ENCODE assay signal across 12 cellular contexts in the genomic region with DNA sequence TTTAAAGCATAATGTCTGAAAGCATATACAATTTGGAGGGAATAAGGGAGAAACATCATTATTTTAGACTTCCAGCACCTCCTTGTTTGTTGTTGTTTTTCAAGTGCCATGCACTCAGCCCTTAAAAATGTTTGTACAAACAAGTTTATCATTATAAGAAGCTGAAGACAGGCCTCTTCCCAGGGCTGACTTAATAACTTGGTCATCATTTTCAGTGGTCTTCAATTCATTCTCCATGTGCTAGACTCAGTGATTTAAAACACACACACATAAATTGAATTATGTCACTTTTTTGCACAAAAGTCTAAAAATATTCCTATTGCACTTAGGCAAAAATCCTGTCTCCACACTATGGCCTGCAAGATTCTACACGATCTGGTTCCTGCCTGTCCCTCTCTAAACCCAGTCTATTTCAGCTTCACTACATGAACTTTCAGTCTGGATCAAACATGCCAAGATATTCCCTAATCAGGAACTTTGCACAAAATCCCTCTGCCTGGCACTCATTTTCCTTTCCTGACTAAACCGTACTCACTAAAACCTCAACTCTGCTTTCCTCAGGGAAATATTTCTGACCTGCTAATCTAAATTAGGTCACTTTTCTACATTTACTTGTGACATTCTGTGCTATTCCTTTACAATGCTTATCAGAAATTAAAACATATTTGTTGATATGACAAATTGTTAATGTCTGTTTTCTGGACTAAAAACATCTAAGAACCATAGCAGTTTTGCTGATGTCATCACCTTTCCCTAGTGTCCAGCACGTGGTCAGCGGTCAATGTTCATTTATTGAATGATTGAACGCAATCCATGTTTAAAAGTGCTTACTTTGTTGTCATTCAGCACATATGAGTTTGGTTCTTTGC. TPM values are rescaled to one million over a fixed set of nuclear protein-coding genes. Genes with fewer than 3 reads are reported as not detected.
DNase-seq lines count a peak whose midpoint lies in the region; ATAC-seq, FAIRE-seq and TF ChIP-seq lines count a peak whose summit lies in the region.
"Had no signal": no experiment of that assay in that cellular context is flagged by ENCODE, and none has a peak within 500 bp of the region (broad histone marks: within the 10 kb centered on the region; RNA-seq: fewer than 3 reads in every experiment).

No MANE protein-coding gene starts in this region.

- H3K4me2 ChIP-seq in PC-3 (ENCODE audit: low read length): no peak overlapping the region

- H3K9me2 ChIP-seq in PC-3 (replicated peaks; ENCODE audit: low read length): no peaks in the 10 kb centered on the region

- intact Hi-C loops in right cardiac atrium (cut with DNase I) (loop anchor here in 1 of 4 donors (5.0 kb wide), 1 partner anchor 200 kb away; no protein-coding TSS in a partner anchor), PC-3 (cut with micrococcal nuclease) (no loop called here)

- no peak overlapping the region for H2AFZ ChIP-seq in PC-3 (ENCODE audit: low read length)

- CTCF ChIA-PET in PC-3 (lab: Charles Lee): no interaction called here

- TF ChIP-seq POLR2A in H54 (IDR thresholded peaks at IDR 0.05; ENCODE audit: low read depth, low read length): no peak

- H3K36me3 ChIP-seq in right atrium auricular region: no peaks in the 10 kb centered on the region
- H3K36me3 ChIP-seq in PC-3 (ENCODE audit: low read depth, low read length): no peaks in the 10 kb centered on the region

- H3K9me3 Mint-ChIP-seq in effector memory CD8-positive, alpha-beta T cell: peaks cover 7 to 10% of the 10 kb centered on the region in 2 donors
- H3K9me3 Mint-ChIP-seq in HFFc6: peaks cover 8% of the 10 kb centered on the region

- peak overlapping the region; percentile 63 to 68 for H3K4me3 Mint-ChIP-seq in effector memory CD8-positive, alpha-beta T cell
- H3K4me3 Mint-ChIP-seq in HFFc6: no peak overlapping the region

- no peak overlapping the region for H3K9ac ChIP-seq in PC-3 (ENCODE audit: low read length)

- DNase-seq in right cardiac atrium: no peak
- DNase-seq in right atrium auricular region (ENCODE audit: low spot score): no peak
- DNase-seq in effector memory CD8-positive, alpha-beta T cell: no peak
- DNase-seq in HFFc6: no peak
- DNase-seq in PC-3: no peak
- DNase-seq in H54 (ENCODE audit: insufficient read length, low spot score): no peak
- DNase-seq in NCI-H1092 (lab: John Stamatoyannopoulos, UW): no peak
- DNase-seq: activated CD4-positive, CD25-positive, alpha-beta regulatory T cell treated with anti-CD3 and anti-CD28 coated beads, Interleukin-2, amount 50 U/mL, for 72 hours; Calu3; HCEC 1CT; NCI-H446 had no signal

- H3K36me3 Mint-ChIP-seq in effector memory CD8-positive, alpha-beta T cell (ENCODE audit: insufficient read depth): no peaks in the 10 kb centered on the region
- H3K36me3 Mint-ChIP-seq in HFFc6 (ENCODE audit: low read depth): no peaks in the 10 kb centered on the region

- BruUV-seq in PC-3 (replicated peaks; lab: Mats Ljungman, UMichigan): no TSS peak

- WGBS in right cardiac atrium: 48% methylated on average over 5 of the region's 5 CpGs

- H3K4me1 ChIP-seq in right cardiac atrium (ENCODE audit: control insufficient read depth, insufficient read depth, low read length) (no peaks in the 10 kb centered on the region), right atrium auricular region (peaks cover 0 to 12% of the 10 kb centered on the region in 2 donors), PC-3 (ENCODE audit: insufficient read depth, low read length) (no peaks in the 10 kb centered on the region)

- peak overlapping the region; percentile 87 to 96 for H3K27ac Mint-ChIP-seq in effector memory CD8-positive, alpha-beta T cell
- no peak overlapping the region for H3K27ac Mint-ChIP-seq in HFFc6

- H3K9me3 ChIP-seq in right cardiac atrium (ENCODE audit: control insufficient read depth, low read length) (no peaks in the 10 kb centered on the region), right atrium auricular region (no peaks in the 10 kb centered on the region), PC-3 (ENCODE audit: low read length) (no peaks in the 10 kb centered on the region)

- no peaks in the 10 kb centered on the region for H3K27me3 Mint-ChIP-seq in effector memory CD8-positive, alpha-beta T cell
- no peaks in the 10 kb centered on the region for H3K27me3 Mint-ChIP-seq in HFFc6 (ENCODE audit: insufficient read depth)

- H3K4me3 ChIP-seq in right cardiac atrium (ENCODE audit: low read length): peak overlapping the region; percentile 26
- no peak overlapping the region for H3K4me3 ChIP-seq in right atrium auricular region
- no peak overlapping the region for H3K4me3 ChIP-seq in PC-3 (ENCODE audit: low read length)

- TF ChIP-seq CTCF in right atrium auricular region (IDR thresholded peaks at IDR 0.05) (no peak), HFFc6 (IDR thresholded peaks at IDR 0.05) (no peak), PC-3 (conservative IDR thresholded peaks at IDR 0.05; ENCODE audit: low read depth, low read length) (no peak)

- peaks cover 49 to 55% of the 10 kb centered on the region in 2 donors for H3K4me1 Mint-ChIP-seq in effector memory CD8-positive, alpha-beta T cell (ENCODE audit: low read depth in 2 of 2)
- H3K4me1 Mint-ChIP-seq in HFFc6 (ENCODE audit: low read depth): no peaks in the 10 kb centered on the region

- H4K20me1 ChIP-seq in PC-3 (ENCODE audit: low read length): no peaks in the 10 kb centered on the region

- H3K27ac ChIP-seq in right cardiac atrium (ENCODE audit: low read length) (no peak overlapping the region), right atrium auricular region (peak overlapping the region in 1 of 2 donors; percentile 36), PC-3 (ENCODE audit: low read length) (no peak overlapping the region)

- no peaks in the 10 kb centered on the region for H3K79me2 ChIP-seq in PC-3 (ENCODE audit: low read length)

- ATAC-seq in right cardiac atrium (peak in 1 of 2 donors; percentile 47), HG03135 (IDR thresholded peaks at IDR 0.05; ENCODE audit: unreplicated experiment) (peak; percentile 36), PC-3 (no peak)
- ATAC-seq in effector memory CD8-positive, alpha-beta T cell (replicated peaks): no peak

- POLR2A ChIA-PET in PC-3 (lab: Charles Lee; ENCODE audit: unreplicated experiment): no interaction called here

- H3K27me3 ChIP-seq in right cardiac atrium (ENCODE audit: control insufficient read depth, insufficient read depth) (no peaks in the 10 kb centered on the region), right atrium auricular region (no peaks in the 10 kb centered on the region), PC-3 (ENCODE audit: low read length) (no peaks in the 10 kb centered on the region)

- no peaks in the 10 kb centered on the region for H3F3A ChIP-seq in PC-3 (ENCODE audit: low read length, unreplicated experiment)

- FAIRE-seq in H54 (lab: Jason Lieb, UNC): no peak

RNA-seq across cellular contexts. Expression of a gene that starts 14.8 kb away (rescaled TPM):
- 1 to 10 TPM in 2 of 4 donors, under 1 TPM in 2; 0.75 to 2.0 (median 1.2) TPM for total RNA-seq in right cardiac atrium
- polyA plus RNA-seq in right cardiac atrium: 0.48 TPM
- total RNA-seq in right atrium auricular region: 1 to 10 TPM in 1 of 2 donors, under 1 TPM in 1; 0.37 to 1.0 TPM
- under 1 TPM in 2 of 6 experiments, not detected in 4; 0.10 to 0.34 TPM for total RNA-seq in HFFc6 (2021; fragmentation: NEBNext Ultra II Directional; extraction: Animal tissue kit (Norgen Biotek cat#: 25700))
- total RNA-seq in PC-3 (2014; rRNA removed): not detected in 2 replicates
- total RNA-seq: Calu3 had no signal
